1 cellular context compared by ENCODE assay signal in the genomic region with DNA sequence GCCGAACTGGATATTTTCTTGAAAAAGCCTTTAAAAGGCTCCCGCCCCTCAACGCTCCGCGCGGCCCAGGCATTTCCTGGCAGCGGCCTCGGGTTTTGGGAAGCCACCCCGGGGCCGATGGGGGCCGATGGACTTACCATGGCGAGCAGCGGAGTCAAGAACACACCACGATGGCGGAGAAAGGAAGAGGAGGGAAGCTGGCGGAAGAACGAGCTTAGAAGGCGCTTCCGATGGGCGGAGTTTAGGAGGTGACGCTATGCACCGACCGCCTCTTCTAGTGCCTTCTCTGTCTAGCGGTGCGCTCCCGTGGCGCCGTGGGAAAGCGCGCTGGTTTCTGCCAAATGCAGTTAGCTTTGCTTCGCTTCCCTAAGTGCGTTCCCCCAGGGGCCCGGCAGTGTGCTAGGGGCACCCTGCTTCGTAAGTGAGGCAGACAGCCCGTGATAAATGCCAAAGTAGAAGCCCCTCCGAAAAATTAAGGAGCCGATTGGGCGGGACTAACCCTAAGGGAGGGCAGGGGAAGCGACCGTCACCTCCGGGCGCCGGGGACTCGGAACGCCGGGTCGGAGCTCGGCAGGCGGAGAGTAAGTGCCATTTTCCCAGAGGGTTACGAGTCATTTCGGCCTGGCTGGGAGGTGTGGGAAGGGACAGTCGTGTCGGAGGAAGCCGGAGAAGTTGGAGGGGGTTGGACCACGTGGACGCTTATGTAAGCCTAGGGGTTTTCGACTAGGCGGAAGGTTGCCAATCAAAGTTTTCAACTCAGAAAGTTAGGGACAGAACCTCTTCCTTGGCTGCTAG.
TF ChIP-seq lines count a peak whose summit lies in the region.

Gene RPL39 (minus strand): TSS at position 194 of the 795 bp plus-strand sequence. CDS start 54 bp downstream, at position 140.

TF ChIP-seq in K562, 482 proteins besides CTCF, POLR2A, EP300 and RAD21 (continued from another document and continues in another):
- TF ChIP-seq SPI1 (IDR thresholded peaks at IDR 0.05; ENCODE audit: borderline replicate concordance, low read depth, low read length), result peak; percentile 29; the same call in 1 of the 2 replicates
- TF ChIP-seq ASH1L (IDR thresholded peaks at IDR 0.05; ENCODE audit: borderline replicate concordance, low read depth, partially characterized antibody), result no peak
- TF ChIP-seq, protein P1, sequence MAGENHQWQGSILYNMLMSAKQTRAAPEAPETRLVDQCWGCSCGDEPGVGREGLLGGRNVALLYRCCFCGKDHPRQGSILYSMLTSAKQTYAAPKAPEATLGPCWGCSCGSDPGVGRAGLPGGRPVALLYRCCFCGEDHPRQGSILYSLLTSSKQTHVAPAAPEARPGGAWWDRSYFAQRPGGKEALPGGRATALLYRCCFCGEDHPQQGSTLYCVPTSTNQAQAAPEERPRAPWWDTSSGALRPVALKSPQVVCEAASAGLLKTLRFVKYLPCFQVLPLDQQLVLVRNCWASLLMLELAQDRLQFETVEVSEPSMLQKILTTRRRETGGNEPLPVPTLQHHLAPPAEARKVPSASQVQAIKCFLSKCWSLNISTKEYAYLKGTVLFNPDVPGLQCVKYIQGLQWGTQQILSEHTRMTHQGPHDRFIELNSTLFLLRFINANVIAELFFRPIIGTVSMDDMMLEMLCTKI (IDR thresholded peaks at IDR 0.05; ENCODE audit: partially characterized antibody), result no peak
- no peak for TF ChIP-seq ZNF197 (CRISPR knock-in tag; IDR thresholded peaks at IDR 0.05; ENCODE audit: low read depth)
- no peak for TF ChIP-seq E2F3 (CRISPR knock-in tag; IDR thresholded peaks at IDR 0.05)
- TF ChIP-seq NRF1 (conservative IDR thresholded peaks at IDR 0.05 in 1 of 2, IDR thresholded peaks at IDR 0.05 in 1 of 2), result peak in 1 of 2 experiments; percentile 44; a peak in 2 of 4 replicates
- TF ChIP-seq, protein P2, sequence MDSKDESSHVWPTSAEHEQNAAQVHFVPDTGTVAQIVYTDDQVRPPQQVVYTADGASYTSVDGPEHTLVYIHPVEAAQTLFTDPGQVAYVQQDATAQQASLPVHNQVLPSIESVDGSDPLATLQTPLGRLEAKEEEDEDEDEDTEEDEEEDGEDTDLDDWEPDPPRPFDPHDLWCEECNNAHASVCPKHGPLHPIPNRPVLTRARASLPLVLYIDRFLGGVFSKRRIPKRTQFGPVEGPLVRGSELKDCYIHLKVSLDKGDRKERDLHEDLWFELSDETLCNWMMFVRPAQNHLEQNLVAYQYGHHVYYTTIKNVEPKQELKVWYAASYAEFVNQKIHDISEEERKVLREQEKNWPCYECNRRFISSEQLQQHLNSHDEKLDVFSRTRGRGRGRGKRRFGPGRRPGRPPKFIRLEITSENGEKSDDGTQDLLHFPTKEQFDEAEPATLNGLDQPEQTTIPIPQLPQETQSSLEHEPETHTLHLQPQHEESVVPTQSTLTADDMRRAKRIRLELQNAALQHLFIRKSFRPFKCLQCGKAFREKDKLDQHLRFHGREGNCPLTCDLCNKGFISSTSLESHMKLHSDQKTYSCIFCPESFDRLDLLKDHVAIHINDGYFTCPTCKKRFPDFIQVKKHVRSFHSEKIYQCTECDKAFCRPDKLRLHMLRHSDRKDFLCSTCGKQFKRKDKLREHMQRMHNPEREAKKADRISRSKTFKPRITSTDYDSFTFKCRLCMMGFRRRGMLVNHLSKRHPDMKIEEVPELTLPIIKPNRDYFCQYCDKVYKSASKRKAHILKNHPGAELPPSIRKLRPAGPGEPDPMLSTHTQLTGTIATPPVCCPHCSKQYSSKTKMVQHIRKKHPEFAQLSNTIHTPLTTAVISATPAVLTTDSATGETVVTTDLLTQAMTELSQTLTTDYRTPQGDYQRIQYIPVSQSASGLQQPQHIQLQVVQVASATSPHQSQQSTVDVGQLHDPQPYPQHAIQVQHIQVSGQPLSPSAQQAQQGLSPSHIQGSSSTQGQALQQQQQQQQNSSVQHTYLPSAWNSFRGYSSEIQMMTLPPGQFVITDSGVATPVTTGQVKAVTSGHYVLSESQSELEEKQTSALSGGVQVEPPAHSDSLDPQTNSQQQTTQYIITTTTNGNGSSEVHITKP (IDR thresholded peaks at IDR 0.05; ENCODE audit: partially characterized antibody), result peak; percentile 93
- no peak for TF ChIP-seq LARP7 (IDR thresholded peaks at IDR 0.05)
- TF ChIP-seq, protein P3, sequence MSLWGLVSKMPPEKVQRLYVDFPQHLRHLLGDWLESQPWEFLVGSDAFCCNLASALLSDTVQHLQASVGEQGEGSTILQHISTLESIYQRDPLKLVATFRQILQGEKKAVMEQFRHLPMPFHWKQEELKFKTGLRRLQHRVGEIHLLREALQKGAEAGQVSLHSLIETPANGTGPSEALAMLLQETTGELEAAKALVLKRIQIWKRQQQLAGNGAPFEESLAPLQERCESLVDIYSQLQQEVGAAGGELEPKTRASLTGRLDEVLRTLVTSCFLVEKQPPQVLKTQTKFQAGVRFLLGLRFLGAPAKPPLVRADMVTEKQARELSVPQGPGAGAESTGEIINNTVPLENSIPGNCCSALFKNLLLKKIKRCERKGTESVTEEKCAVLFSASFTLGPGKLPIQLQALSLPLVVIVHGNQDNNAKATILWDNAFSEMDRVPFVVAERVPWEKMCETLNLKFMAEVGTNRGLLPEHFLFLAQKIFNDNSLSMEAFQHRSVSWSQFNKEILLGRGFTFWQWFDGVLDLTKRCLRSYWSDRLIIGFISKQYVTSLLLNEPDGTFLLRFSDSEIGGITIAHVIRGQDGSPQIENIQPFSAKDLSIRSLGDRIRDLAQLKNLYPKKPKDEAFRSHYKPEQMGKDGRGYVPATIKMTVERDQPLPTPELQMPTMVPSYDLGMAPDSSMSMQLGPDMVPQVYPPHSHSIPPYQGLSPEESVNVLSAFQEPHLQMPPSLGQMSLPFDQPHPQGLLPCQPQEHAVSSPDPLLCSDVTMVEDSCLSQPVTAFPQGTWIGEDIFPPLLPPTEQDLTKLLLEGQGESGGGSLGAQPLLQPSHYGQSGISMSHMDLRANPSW (CRISPR knock-in tag; IDR thresholded peaks at IDR 0.05), result 0 out of 2 replicates have a peak, but pooled peaks have one; percentile 0
- peak; percentile 21; the same call in 1 of the 2 replicates for TF ChIP-seq ZNF232 (CRISPR knock-in tag; IDR thresholded peaks at IDR 0.05)
- TF ChIP-seq CEBPG (CRISPR knock-in tag; IDR thresholded peaks at IDR 0.05), result no peak
- no peak for TF ChIP-seq CEBPG (tag; conservative IDR thresholded peaks at IDR 0.05 in 1 of 2, IDR thresholded peaks at IDR 0.05 in 1 of 2)
- no peak; the same call in 1 of the 2 replicates for TF ChIP-seq MTA1 (IDR thresholded peaks at IDR 0.05; ENCODE audit: borderline replicate concordance)
- TF ChIP-seq TGIF2 (CRISPR knock-in tag; IDR thresholded peaks at IDR 0.05), result no peak
- TF ChIP-seq FOXP1 (CRISPR knock-in tag; IDR thresholded peaks at IDR 0.05), result no peak
- TF ChIP-seq, protein P4, sequence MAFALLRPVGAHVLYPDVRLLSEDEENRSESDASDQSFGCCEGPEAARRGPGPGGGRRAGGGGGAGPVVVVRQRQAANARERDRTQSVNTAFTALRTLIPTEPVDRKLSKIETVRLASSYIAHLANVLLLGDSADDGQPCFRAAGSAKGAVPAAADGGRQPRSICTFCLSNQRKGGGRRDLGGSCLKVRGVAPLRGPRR (CRISPR knock-in tag; IDR thresholded peaks at IDR 0.05), result no peak
- peak; percentile 65 for TF ChIP-seq ETV1 (tag; conservative IDR thresholded peaks at IDR 0.05; ENCODE audit: low read depth)
- no peak for TF ChIP-seq KAT2B (IDR thresholded peaks at IDR 0.05; ENCODE audit: low read depth, low read length)
- peak; percentile 85 for TF ChIP-seq CREM (IDR thresholded peaks at IDR 0.05; ENCODE audit: low read depth)
- TF ChIP-seq, protein P5, sequence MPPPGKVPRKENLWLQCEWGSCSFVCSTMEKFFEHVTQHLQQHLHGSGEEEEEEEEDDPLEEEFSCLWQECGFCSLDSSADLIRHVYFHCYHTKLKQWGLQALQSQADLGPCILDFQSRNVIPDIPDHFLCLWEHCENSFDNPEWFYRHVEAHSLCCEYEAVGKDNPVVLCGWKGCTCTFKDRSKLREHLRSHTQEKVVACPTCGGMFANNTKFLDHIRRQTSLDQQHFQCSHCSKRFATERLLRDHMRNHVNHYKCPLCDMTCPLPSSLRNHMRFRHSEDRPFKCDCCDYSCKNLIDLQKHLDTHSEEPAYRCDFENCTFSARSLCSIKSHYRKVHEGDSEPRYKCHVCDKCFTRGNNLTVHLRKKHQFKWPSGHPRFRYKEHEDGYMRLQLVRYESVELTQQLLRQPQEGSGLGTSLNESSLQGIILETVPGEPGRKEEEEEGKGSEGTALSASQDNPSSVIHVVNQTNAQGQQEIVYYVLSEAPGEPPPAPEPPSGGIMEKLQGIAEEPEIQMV (tag; conservative IDR thresholded peaks at IDR 0.05; ENCODE audit: low read depth), result no peak
- peak; percentile 99 for TF ChIP-seq POLR2G (IDR thresholded peaks at IDR 0.05; ENCODE audit: low read depth, low read length)
- TF ChIP-seq BHLHE40 (IDR thresholded peaks at IDR 0.05; ENCODE audit: low read length), result peak; percentile 16; the same call in 1 of the 2 replicates
- peak; percentile 91 for TF ChIP-seq TAF9B (IDR thresholded peaks at IDR 0.05; ENCODE audit: partially characterized antibody)
- no peak for TF ChIP-seq RNF2 (IDR thresholded peaks at IDR 0.05)
- no peak; a peak in 1 of 3 replicates for TF ChIP-seq CBX3 (IDR thresholded peaks at IDR 0.05; ENCODE audit: borderline replicate concordance in 1 of 2, low read length in 2 of 2)
- no peak for TF ChIP-seq IRF2 (CRISPR knock-in tag; IDR thresholded peaks at IDR 0.05)
- no peak for TF ChIP-seq ZNF830 (CRISPR knock-in tag; IDR thresholded peaks at IDR 0.05)
- TF ChIP-seq DIDO1 (tag; IDR thresholded peaks at IDR 0.05; ENCODE audit: low read depth), result no peak
- TF ChIP-seq POLR2H (tag; IDR thresholded peaks at IDR 0.05; ENCODE audit: low read depth), result peak; percentile 95
- peak; percentile 69 for TF ChIP-seq CXXC5 (CRISPR knock-in tag; IDR thresholded peaks at IDR 0.05)
- peak; percentile 98 for TF ChIP-seq BRD9 (IDR thresholded peaks at IDR 0.05; ENCODE audit: low read depth, partially characterized antibody)
- no peak for TF ChIP-seq ZNF655 (CRISPR knock-in tag; IDR thresholded peaks at IDR 0.05)
- peak; percentile 64; the same call in 1 of the 2 replicates for TF ChIP-seq ZNF175 (CRISPR knock-in tag; IDR thresholded peaks at IDR 0.05; ENCODE audit: low read depth)
- TF ChIP-seq ZNF778 (CRISPR knock-in tag; IDR thresholded peaks at IDR 0.05), result no peak
- no peak for TF ChIP-seq TOE1 (IDR thresholded peaks at IDR 0.05; ENCODE audit: borderline replicate concordance)
- TF ChIP-seq TOE1 (CRISPR knock-in tag; IDR thresholded peaks at IDR 0.05; ENCODE audit: borderline replicate concordance, low read depth), result no peak
- peak; percentile 95 for TF ChIP-seq RBBP5 (IDR thresholded peaks at IDR 0.05; ENCODE audit: borderline replicate concordance, insufficient read depth, low read length, poor library complexity, severe bottlenecking)
- no peak for TF ChIP-seq DPF2 (IDR thresholded peaks at IDR 0.05)
- TF ChIP-seq MBD1 (CRISPR knock-in tag; IDR thresholded peaks at IDR 0.05), result no peak
- peak; percentile 98 for TF ChIP-seq TBP (optimal IDR thresholded peaks at IDR 0.05; ENCODE audit: low read depth, low read length)
